8 cellular contexts compared by ENCODE assay signal in the genomic region with DNA sequence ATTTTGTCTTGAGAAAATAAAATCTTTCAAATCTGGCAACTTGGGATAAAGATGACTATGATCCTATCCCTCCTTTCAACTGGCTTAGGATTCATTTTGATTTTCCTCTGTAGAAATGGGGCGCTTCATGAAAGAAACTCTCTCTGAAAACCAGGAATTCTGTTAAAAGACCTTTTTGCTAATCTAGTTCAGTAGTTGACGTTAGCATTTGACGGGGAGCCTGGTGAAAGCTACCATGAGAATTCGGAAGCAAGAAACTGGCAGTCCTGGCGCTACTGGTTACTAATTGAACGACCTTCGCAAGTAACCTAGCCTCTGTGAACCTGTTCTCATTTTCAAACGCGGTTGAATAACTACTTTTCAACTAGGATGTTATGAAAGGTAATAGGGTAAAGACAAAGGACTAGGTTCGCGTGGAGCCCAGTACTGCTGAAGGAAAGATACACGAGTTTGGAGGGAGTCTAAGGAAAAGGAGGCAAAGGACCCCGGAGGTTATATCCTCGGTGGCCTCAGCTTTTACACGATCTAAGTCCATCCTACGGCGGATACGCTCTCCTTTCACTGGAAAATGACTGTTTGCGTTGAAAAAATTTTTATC. TPM values are rescaled to one million over a fixed set of nuclear protein-coding genes. Genes with fewer than 3 reads are reported as not detected.
DNase-seq lines count a peak whose midpoint lies in the region; ATAC-seq and TF ChIP-seq lines count a peak whose summit lies in the region.

No MANE protein-coding gene starts in this region.

- peaks cover 23% of the 10 kb centered on the region for H3K4me1 ChIP-seq in Caco-2
- no peaks in the 10 kb centered on the region for H3K4me1 ChIP-seq in breast epithelium
- peaks cover 0 to 9% (median 7%) of the 10 kb centered on the region in 4 donors for H3K4me1 ChIP-seq in liver (ENCODE audit: control insufficient read depth in 4 of 4, insufficient read depth in 4 of 4, low read length in 3 of 4)
- H3K4me1 ChIP-seq in tibial nerve = peaks cover 0 to 34% (median 10%) of the 10 kb centered on the region in 4 donors

- peaks cover 2% of the 10 kb centered on the region for H3K27me3 Mint-ChIP-seq in Caco-2 (ENCODE audit: insufficient read depth, unreplicated experiment)

- no peaks in the 10 kb centered on the region for H3K9me3 Mint-ChIP-seq in Caco-2 (ENCODE audit: unreplicated experiment)

- BruUV-seq in Caco-2 (replicated peaks; lab: Mats Ljungman, UMichigan) = TSS peak; percentile 91

- intact Hi-C loops in Caco-2 (cut with micrococcal nuclease; ENCODE audit: unreplicated experiment) (loop anchor here (1.0 to 5.0 kb wide), 3 partner anchors 26 to 99 kb away; a partner anchor contains a TSS), breast epithelium (cut with DNase I; ENCODE audit: low total_unique reads) (loop anchor here (5.0 kb wide), 2 partner anchors 55 to 1240 kb away; a partner anchor contains a TSS)

- CTCF ChIA-PET in Caco-2 (lab: Charles Lee) = interaction anchor here (0.6 to 2.8 kb wide), 13 partner anchors 13 to 220 kb away, joined by 3 to 11 read pairs (median 4); a partner anchor contains a TSS

- TF ChIP-seq POLR2A in breast epithelium (IDR thresholded peaks at IDR 0.05) (no peak), tibial nerve (IDR thresholded peaks at IDR 0.05) (no peak)

- H3K27me3 ChIP-seq in Caco-2 (replicated peaks; ENCODE audit: control insufficient read depth, insufficient read depth, low read length) = no peaks in the 10 kb centered on the region
- no peaks in the 10 kb centered on the region for H3K27me3 ChIP-seq in breast epithelium
- H3K27me3 ChIP-seq in liver (ENCODE audit: control insufficient read depth in 4 of 4, insufficient read depth in 4 of 4, low read length in 3 of 4) = no peaks in the 10 kb centered on the region
- H3K27me3 ChIP-seq in tibial nerve = no peaks in the 10 kb centered on the region

- H3K9me3 ChIP-seq in Caco-2 (no peaks in the 10 kb centered on the region), breast epithelium (no peaks in the 10 kb centered on the region), liver (ENCODE audit: control insufficient read depth in 4 of 4, low read length in 3 of 4) (no peaks in the 10 kb centered on the region), tibial nerve (no peaks in the 10 kb centered on the region)

- H3K27ac Mint-ChIP-seq in Caco-2 (ENCODE audit: unreplicated experiment) = peak overlapping the region; percentile 98

- TF ChIP-seq RAD21 in liver (IDR thresholded peaks at IDR 0.05) = peak in 1 of 2 donors; percentile 0

- TF ChIP-seq CTCF in Caco-2 (IDR thresholded peaks at IDR 0.05; ENCODE audit: insufficient read depth in 1 of 2, low read depth in 1 of 2, low read length in 1 of 2, severe bottlenecking in 1 of 2, unreplicated experiment in 1 of 2) (no peak), breast epithelium (IDR thresholded peaks at IDR 0.05) (no peak), liver (IDR thresholded peaks at IDR 0.05; ENCODE audit: low read depth, low read length, missing input control) (no peak), tibial nerve (IDR thresholded peaks at IDR 0.05) (no peak)

- DNase-seq in Caco-2 (no peak), M059J (ENCODE audit: low read depth) (peak; percentile 30), breast epithelium (ENCODE audit: low spot score in 2 of 2) (no peak), tibial nerve (ENCODE audit: low spot score in 2 of 2) (peak in 1 of 2 donors; percentile 6), dermis blood vessel endothelial cell (no peak)
- no peak for DNase-seq in activated CD4-positive, alpha-beta T cell treated with anti-CD3 and anti-CD28 coated beads for 4 hours

- no peaks in the 10 kb centered on the region for H3K4me1 Mint-ChIP-seq in Caco-2 (ENCODE audit: low read depth, unreplicated experiment)

- H3K4me3 Mint-ChIP-seq in Caco-2 (ENCODE audit: unreplicated experiment) = peak overlapping the region; percentile 96

- H3K27ac ChIP-seq in breast epithelium (peak overlapping the region; percentile 80 to 89), liver (ENCODE audit: low read depth in 1 of 2, low read length in 2 of 2) (peak overlapping the region; percentile 75 to 88), tibial nerve (peak overlapping the region; percentile 81 to 95 (median 90))

- H3K4me3 ChIP-seq in Caco-2 (ENCODE audit: low read depth, low read length) (peak overlapping the region; percentile 72), breast epithelium (peak overlapping the region; percentile 56 to 75 (median 64)), liver (ENCODE audit: low read depth in 1 of 3, low read length in 3 of 3) (peak overlapping the region; percentile 66 to 94 (median 92)), tibial nerve (peak overlapping the region; percentile 55 to 73 (median 66))

- H3K9ac ChIP-seq in liver (ENCODE audit: low read depth in 1 of 2, low read length in 2 of 2) = peak overlapping the region; percentile 86 to 92

- ATAC-seq in GM21515 (IDR thresholded peaks at IDR 0.05; ENCODE audit: unreplicated experiment) = peak; percentile 3

- peaks cover 14% of the 10 kb centered on the region for H3K36me3 Mint-ChIP-seq in Caco-2 (ENCODE audit: insufficient read depth, unreplicated experiment)

- POLR2A ChIA-PET in Caco-2 (lab: Charles Lee) = interaction anchor here (0.6 to 2.3 kb wide), 9 partner anchors 19 to 209 kb away, joined by 3 to 13 read pairs (median 6); a partner anchor contains a TSS

- 8% methylated on average over 19 of the region's 19 CpGs for WGBS in liver
- WGBS in tibial nerve, 2 donors = 5 to 9% methylated on average over 19 of the region's 19 CpGs

- TF ChIP-seq EP300 in tibial nerve (IDR thresholded peaks at IDR 0.05) = no peak

- H3K36me3 ChIP-seq in Caco-2 (ENCODE audit: control insufficient read depth, insufficient read depth, low read length) (no peaks in the 10 kb centered on the region), breast epithelium (no peaks in the 10 kb centered on the region), liver (ENCODE audit: control insufficient read depth in 4 of 4, insufficient read depth in 3 of 4, low read depth in 1 of 4, low read length in 3 of 4) (peaks cover 0 to 6% (median 2%) of the 10 kb centered on the region in 4 donors), tibial nerve (peaks cover 0 to 12% (median 0%) of the 10 kb centered on the region in 3 donors)

TF ChIP-seq in liver, 16 proteins besides CTCF, POLR2A, EP300 and RAD21:
- TF ChIP-seq, protein P1, sequence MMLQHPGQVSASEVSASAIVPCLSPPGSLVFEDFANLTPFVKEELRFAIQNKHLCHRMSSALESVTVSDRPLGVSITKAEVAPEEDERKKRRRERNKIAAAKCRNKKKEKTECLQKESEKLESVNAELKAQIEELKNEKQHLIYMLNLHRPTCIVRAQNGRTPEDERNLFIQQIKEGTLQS (IDR thresholded peaks at IDR 0.05) = peak; percentile 18
- TF ChIP-seq, protein P2, sequence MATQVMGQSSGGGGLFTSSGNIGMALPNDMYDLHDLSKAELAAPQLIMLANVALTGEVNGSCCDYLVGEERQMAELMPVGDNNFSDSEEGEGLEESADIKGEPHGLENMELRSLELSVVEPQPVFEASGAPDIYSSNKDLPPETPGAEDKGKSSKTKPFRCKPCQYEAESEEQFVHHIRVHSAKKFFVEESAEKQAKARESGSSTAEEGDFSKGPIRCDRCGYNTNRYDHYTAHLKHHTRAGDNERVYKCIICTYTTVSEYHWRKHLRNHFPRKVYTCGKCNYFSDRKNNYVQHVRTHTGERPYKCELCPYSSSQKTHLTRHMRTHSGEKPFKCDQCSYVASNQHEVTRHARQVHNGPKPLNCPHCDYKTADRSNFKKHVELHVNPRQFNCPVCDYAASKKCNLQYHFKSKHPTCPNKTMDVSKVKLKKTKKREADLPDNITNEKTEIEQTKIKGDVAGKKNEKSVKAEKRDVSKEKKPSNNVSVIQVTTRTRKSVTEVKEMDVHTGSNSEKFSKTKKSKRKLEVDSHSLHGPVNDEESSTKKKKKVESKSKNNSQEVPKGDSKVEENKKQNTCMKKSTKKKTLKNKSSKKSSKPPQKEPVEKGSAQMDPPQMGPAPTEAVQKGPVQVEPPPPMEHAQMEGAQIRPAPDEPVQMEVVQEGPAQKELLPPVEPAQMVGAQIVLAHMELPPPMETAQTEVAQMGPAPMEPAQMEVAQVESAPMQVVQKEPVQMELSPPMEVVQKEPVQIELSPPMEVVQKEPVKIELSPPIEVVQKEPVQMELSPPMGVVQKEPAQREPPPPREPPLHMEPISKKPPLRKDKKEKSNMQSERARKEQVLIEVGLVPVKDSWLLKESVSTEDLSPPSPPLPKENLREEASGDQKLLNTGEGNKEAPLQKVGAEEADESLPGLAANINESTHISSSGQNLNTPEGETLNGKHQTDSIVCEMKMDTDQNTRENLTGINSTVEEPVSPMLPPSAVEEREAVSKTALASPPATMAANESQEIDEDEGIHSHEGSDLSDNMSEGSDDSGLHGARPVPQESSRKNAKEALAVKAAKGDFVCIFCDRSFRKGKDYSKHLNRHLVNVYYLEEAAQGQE (IDR thresholded peaks at IDR 0.05) = no peak
TF ChIP-seq in liver: peak in this region for 1.

RNA-seq across cellular contexts. Expression of a gene that starts 0.6 kb away (rescaled TPM):
- total RNA-seq in Caco-2 (2022) (21.7 and 24.3 TPM in 2 replicates), breast epithelium (10 to 100 TPM; 11.2 to 16.7 (median 15.7) TPM), liver (1 to 10 TPM; 7.1 to 8.4 TPM), tibial nerve (10 to 100 TPM; 33.9 to 77.0 (median 72.3) TPM), dermis blood vessel endothelial cell (10.0 and 13.9 TPM in 2 replicates)
- total RNA-seq in M059J (2014; rRNA removed; shearing (Covaris generic)) = 6.7 and 16.3 TPM in 2 replicates
- polyA plus RNA-seq in liver = 1 to 10 TPM; 2.9 to 5.7 TPM

RNA-seq across cellular contexts. Expression of a gene that starts 24.9 kb away (rescaled TPM):
- total RNA-seq in Caco-2 (2022) (1.5 TPM in 2 replicates), breast epithelium (under 1 TPM in 2 of 3 donors, not detected in 1; 0.64 to 0.73 TPM), liver (under 1 TPM; 0.08 to 0.14 TPM), tibial nerve (1 to 10 TPM in 2 of 4 donors, not detected in 2; 1.1 to 1.4 TPM), dermis blood vessel endothelial cell (not detected in 2 replicates)
- 0.12 and 0.20 TPM in 2 replicates for total RNA-seq in M059J (2014; rRNA removed; shearing (Covaris generic))
- polyA plus RNA-seq in liver = under 1 TPM; 0.03 to 0.15 TPM

RNA-seq across cellular contexts. Expression of a gene that starts 25.7 kb away (rescaled TPM):
- total RNA-seq in Caco-2 (2022) = 56.2 and 57.6 TPM in 2 replicates
- total RNA-seq in M059J (2014; rRNA removed; shearing (Covaris generic)) = 44.2 and 81.4 TPM in 2 replicates
- 10 to 100 TPM; 69.2 to 91.9 (median 73.1) TPM for total RNA-seq in breast epithelium
- total RNA-seq in liver = 10 to 100 TPM; 23.6 to 35.3 TPM
- polyA plus RNA-seq in liver = 10 to 100 TPM; 14.2 to 30.9 TPM
- total RNA-seq in tibial nerve = 100 to 1,000 TPM in 2 of 4 donors, 10 to 100 TPM in 2; 85.0 to 135 (median 98.3) TPM
- 38.8 TPM in 2 replicates for total RNA-seq in dermis blood vessel endothelial cell

RNA-seq across cellular contexts. Expression of a gene that starts 30.4 kb away (rescaled TPM):
- total RNA-seq in Caco-2 (2022) (6.1 and 6.2 TPM in 2 replicates), breast epithelium (1 to 10 TPM; 2.1 to 4.7 (median 4.6) TPM), liver (under 1 TPM; 0.08 to 0.19 TPM), tibial nerve (1 to 10 TPM; 1.3 to 5.1 (median 3.4) TPM), dermis blood vessel endothelial cell (0.17 and 0.37 TPM in 2 replicates)
- total RNA-seq in M059J (2014; rRNA removed; shearing (Covaris generic)) = 1.2 and 2.6 TPM in 2 replicates
- polyA plus RNA-seq in liver = under 1 TPM; 0.08 TPM

RNA-seq across cellular contexts. Expression of a gene that starts 53.2 kb away (rescaled TPM):
- total RNA-seq in Caco-2 (2022) (8.5 and 9.1 TPM in 2 replicates), breast epithelium (1 to 10 TPM; 1.6 to 1.9 (median 1.8) TPM), liver (1 to 10 TPM; 1.1 to 1.8 TPM), tibial nerve (1 to 10 TPM; 1.6 to 2.4 (median 1.9) TPM), dermis blood vessel endothelial cell (under 0.01 TPM in 1 of 2 replicates, not detected in the other)
- 2.5 and 3.5 TPM in 2 replicates for total RNA-seq in M059J (2014; rRNA removed; shearing (Covaris generic))
- 1 to 10 TPM in 1 of 2 donors, under 1 TPM in 1; 0.74 to 1.9 TPM for polyA plus RNA-seq in liver
